1 cellular context compared by ENCODE assay signal in the genomic region with DNA sequence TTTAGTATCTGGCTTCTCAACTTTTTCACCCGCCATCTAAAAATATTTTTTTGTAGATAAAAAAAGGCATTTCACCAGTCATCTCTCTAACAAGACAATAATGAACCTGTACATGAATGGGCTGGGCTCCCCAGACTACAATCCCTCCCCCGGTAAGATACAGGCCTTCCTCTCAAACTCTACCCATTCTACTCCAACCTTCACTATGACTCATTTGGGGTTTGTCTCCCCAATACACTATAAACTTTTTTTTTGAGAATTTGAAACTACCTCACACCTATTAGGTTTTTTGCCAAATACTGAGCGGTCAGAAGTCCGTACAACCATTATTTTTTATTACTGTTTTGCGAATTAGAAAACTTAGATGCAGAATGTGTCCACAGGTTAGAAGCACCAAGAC.
TF ChIP-seq lines count a peak whose summit lies in the region.

No MANE protein-coding gene starts in this region.

TF ChIP-seq in IMR-90, 13 proteins besides CTCF, POLR2A, EP300 and RAD21 (continued from another document):
- TF ChIP-seq, protein P1, sequence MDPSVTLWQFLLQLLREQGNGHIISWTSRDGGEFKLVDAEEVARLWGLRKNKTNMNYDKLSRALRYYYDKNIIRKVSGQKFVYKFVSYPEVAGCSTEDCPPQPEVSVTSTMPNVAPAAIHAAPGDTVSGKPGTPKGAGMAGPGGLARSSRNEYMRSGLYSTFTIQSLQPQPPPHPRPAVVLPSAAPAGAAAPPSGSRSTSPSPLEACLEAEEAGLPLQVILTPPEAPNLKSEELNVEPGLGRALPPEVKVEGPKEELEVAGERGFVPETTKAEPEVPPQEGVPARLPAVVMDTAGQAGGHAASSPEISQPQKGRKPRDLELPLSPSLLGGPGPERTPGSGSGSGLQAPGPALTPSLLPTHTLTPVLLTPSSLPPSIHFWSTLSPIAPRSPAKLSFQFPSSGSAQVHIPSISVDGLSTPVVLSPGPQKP (IDR thresholded peaks at IDR 0.05; ENCODE audit: borderline replicate concordance, low read depth, low read length): no peak
- TF ChIP-seq RCOR1 (IDR thresholded peaks at IDR 0.05; ENCODE audit: insufficient replicate concordance, low read length) (no peak), FOS (IDR thresholded peaks at IDR 0.05; ENCODE audit: low read depth, low read length) (no peak), CHD1 (IDR thresholded peaks at IDR 0.05; ENCODE audit: low read depth, low read length) (no peak; the same call in 1 of the 2 replicates), CEBPB (IDR thresholded peaks at IDR 0.05; ENCODE audit: low read depth, low read length) (no peak), MAZ (IDR thresholded peaks at IDR 0.05; ENCODE audit: borderline replicate concordance, low read depth, low read length) (no peak), NFE2L2 (IDR thresholded peaks at IDR 0.05; ENCODE audit: low read depth, low read length) (no peak), MAFK (IDR thresholded peaks at IDR 0.05; ENCODE audit: low read depth, low read length) (no peak)
- TF ChIP-seq, protein P2, sequence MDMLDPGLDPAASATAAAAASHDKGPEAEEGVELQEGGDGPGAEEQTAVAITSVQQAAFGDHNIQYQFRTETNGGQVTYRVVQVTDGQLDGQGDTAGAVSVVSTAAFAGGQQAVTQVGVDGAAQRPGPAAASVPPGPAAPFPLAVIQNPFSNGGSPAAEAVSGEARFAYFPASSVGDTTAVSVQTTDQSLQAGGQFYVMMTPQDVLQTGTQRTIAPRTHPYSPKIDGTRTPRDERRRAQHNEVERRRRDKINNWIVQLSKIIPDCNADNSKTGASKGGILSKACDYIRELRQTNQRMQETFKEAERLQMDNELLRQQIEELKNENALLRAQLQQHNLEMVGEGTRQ (IDR thresholded peaks at IDR 0.05; ENCODE audit: low read depth, low read length): no peak
